Comparison of ENCODE assay signal across 18 cellular contexts in the genomic region with DNA sequence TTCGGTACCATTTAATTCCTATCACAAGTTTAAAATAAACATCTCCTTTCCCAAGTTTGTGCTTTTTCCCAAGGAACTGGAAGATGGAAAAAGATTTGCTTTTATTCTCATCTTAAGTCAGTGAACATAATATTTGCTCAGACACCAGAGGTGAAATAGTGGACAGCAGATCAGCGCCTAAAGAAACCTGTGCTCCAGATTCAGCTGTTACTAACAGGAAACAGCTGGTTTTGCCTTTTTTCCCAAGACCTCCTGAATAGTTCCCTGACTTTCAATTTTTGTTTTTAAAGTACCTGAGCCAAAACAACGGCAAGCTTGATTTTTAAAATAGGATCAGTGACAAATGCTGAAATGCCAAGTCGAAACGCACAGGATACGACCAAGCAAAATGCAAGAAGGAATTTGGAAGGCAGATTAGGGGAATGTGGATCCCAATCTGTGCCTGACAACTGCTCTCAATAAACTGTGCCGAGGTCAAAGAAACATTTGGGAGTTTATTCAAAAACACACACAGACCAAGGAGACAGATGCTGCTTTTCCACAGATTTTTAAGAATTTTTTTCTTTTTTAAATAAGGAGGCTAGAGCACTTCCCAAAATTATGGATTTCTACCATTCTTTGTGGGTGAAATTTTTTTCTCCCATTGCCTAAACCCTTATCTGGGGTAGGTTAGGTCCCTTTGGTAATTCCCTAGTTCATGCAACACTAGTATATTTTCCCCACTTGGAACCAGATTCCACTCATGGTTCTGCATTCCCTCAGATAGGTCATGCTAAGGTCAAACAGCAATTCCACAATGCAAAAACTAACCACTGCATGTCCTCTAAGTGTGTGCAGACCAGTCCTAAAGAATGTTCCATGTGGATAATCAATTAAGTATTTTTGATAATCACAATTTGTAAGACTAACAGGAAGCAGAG.
DNase-seq lines count a peak whose midpoint lies in the region; ATAC-seq and TF ChIP-seq lines count a peak whose summit lies in the region.
"Had no signal": no experiment of that assay in that cellular context is flagged by ENCODE, and none has a peak within 500 bp of the region (broad histone marks: within the 10 kb centered on the region; RNA-seq: fewer than 3 reads in every experiment).

No MANE protein-coding gene starts in this region.

- no peaks in the 10 kb centered on the region for H3K36me3 Mint-ChIP-seq in activated T-cell treated with anti-CD3 and anti-CD28 coated beads, Interleukin-2, amount 50 U/mL, for 4 hours (ENCODE audit: insufficient read depth)

- no peak overlapping the region for H3K4me3 Mint-ChIP-seq in activated T-cell treated with anti-CD3 and anti-CD28 coated beads, Interleukin-2, amount 50 U/mL, for 4 hours

- WGBS in lower leg skin, 2 donors: 49 to 50% methylated on average over 7 of the region's 7 CpGs

- DNase-seq in DMS 273 (lab: John Stamatoyannopoulos, UW; ENCODE audit: unreplicated experiment): peak; percentile 7
- no peak for DNase-seq in DMS 273 treated with DMSO at 0.1 percent for 48 hours (lab: John Stamatoyannopoulos, UW)
- no peak for DNase-seq in dorsolateral prefrontal cortex
- DNase-seq in iris pigment epithelial cell (ENCODE audit: low read depth): peak; percentile 50
- no peak for DNase-seq in lower leg skin (ENCODE audit: low spot score in 2 of 2)
- no peak for DNase-seq in activated T-cell treated with anti-CD3 and anti-CD28 coated beads, Interleukin-2, amount 50 U/mL, for 4 hours
- no peak for DNase-seq in HUDEP-2 (lab: John Stamatoyannopoulos, UW; ENCODE audit: unreplicated experiment in 76 of 76)
- DNase-seq: caudate nucleus, DMS153, kidney, NCI-H1105, NCI-H82 had no signal

- peaks cover 2 to 30% (median 16%) of the 10 kb centered on the region in 5 donors for H3K4me1 ChIP-seq in subcutaneous abdominal adipose tissue (ENCODE audit: control insufficient read depth in 5 of 5, insufficient read depth in 5 of 5, low read length in 5 of 5)
- H3K4me1 ChIP-seq: prostate gland had no signal

- H3K27me3 ChIP-seq in dorsolateral prefrontal cortex (no peaks in the 10 kb centered on the region), subcutaneous abdominal adipose tissue (ENCODE audit: control insufficient read depth in 5 of 5, insufficient read depth in 4 of 5, low read length in 5 of 5) (no peaks in the 10 kb centered on the region)
- H3K27me3 ChIP-seq: BLaER1 treated with 17β-estradiol and CSF1 and Interleukin-3, amounts not matched to agents 10 nM and 100 nM had no signal

- H3K4me1 Mint-ChIP-seq in activated T-cell treated with anti-CD3 and anti-CD28 coated beads, Interleukin-2, amount 50 U/mL, for 4 hours (ENCODE audit: low read depth): no peaks in the 10 kb centered on the region

- TF ChIP-seq POLR2A in lower leg skin (IDR thresholded peaks at IDR 0.05): no peak

- H3K27me3 Mint-ChIP-seq in activated T-cell treated with anti-CD3 and anti-CD28 coated beads, Interleukin-2, amount 50 U/mL, for 4 hours (ENCODE audit: low read depth): peaks cover 6% of the 10 kb centered on the region

- no peaks in the 10 kb centered on the region for H3K36me3 ChIP-seq in subcutaneous abdominal adipose tissue (ENCODE audit: control insufficient read depth in 5 of 5, insufficient read depth in 5 of 5, low read length in 5 of 5)
- H3K36me3 ChIP-seq: BLaER1 treated with 17β-estradiol and CSF1 and Interleukin-3, amounts not matched to agents 10 nM and 100 nM; prostate gland had no signal

- H3K9ac ChIP-seq in subcutaneous abdominal adipose tissue (ENCODE audit: low read length in 5 of 5): peak overlapping the region in 4 of 5 donors; percentile 6 to 56 (median 36)
- H3K9ac ChIP-seq: BLaER1 treated with 17β-estradiol and CSF1 and Interleukin-3, amounts not matched to agents 10 nM and 100 nM; KMS-11 had no signal

- ATAC-seq in activated T-cell treated with anti-CD3 and anti-CD28 coated beads, Interleukin-2, amount 50 U/mL, for 4 hours: no peak

- intact Hi-C loops in dorsolateral prefrontal cortex (cut with DNase I): no loop called here
- intact Hi-C loops in lower leg skin (cut with DNase I; ENCODE audit: low total_unique reads): no loop called here

- peak overlapping the region in 1 of 59 donors; percentile 13 for H3K4me3 ChIP-seq in dorsolateral prefrontal cortex
- H3K4me3 ChIP-seq in subcutaneous abdominal adipose tissue (ENCODE audit: low read depth in 1 of 5, low read length in 5 of 5): peak overlapping the region; percentile 38 to 53 (median 50)
- H3K4me3 ChIP-seq in lower leg skin (ENCODE audit: low read depth, poor library complexity, severe bottlenecking): no peak overlapping the region
- H3K4me3 ChIP-seq: BLaER1 treated with 17β-estradiol and CSF1 and Interleukin-3, amounts not matched to agents 10 nM and 100 nM; prostate gland had no signal

- H3K27ac ChIP-seq in dorsolateral prefrontal cortex (peak overlapping the region in 33 of 59 donors; percentile 7 to 99 (median 40)), subcutaneous abdominal adipose tissue (ENCODE audit: low read depth, low read length) (peak overlapping the region; percentile 32)
- H3K27ac ChIP-seq: 22Rv1; BLaER1 treated with 17β-estradiol and CSF1 and Interleukin-3, amounts not matched to agents 10 nM and 100 nM; HL-60; KMS-11; prostate gland had no signal

- TF ChIP-seq CTCF in dorsolateral prefrontal cortex (IDR thresholded peaks at IDR 0.05 in 54 of 56, conservative IDR thresholded peaks at IDR 0.05 in 2 of 56; ENCODE audit: low read depth in 1 of 56, partially characterized antibody in 56 of 56) (no peak), lower leg skin (IDR thresholded peaks at IDR 0.05) (no peak)

- no peaks in the 10 kb centered on the region for H3K9me3 ChIP-seq in subcutaneous abdominal adipose tissue (ENCODE audit: control insufficient read depth in 5 of 5, low read length in 5 of 5)
- H3K9me3 ChIP-seq: BLaER1 treated with 17β-estradiol and CSF1 and Interleukin-3, amounts not matched to agents 10 nM and 100 nM; prostate gland had no signal

- no peaks in the 10 kb centered on the region for H3K9me3 Mint-ChIP-seq in activated T-cell treated with anti-CD3 and anti-CD28 coated beads, Interleukin-2, amount 50 U/mL, for 4 hours

Comparison
In these comparisons a context has a peak if more than half of its experiments do, and no peak if none do; other contexts are left out.
1. DNase-seq: peak in DMS 273 (single experiment) and iris pigment epithelial cell (single experiment); none in DMS 273 treated with DMSO at 0.1 percent for 48 hours (single experiment), dorsolateral prefrontal cortex (0 of 10), lower leg skin (0 of 2), activated T-cell treated with anti-CD3 and anti-CD28 coated beads, Interleukin-2, amount 50 U/mL, for 4 hours (single experiment) and HUDEP-2 (0 of 76).